ENCODE assay signal across 8 cellular contexts in genomic region chr1:77126309-77126708, GRCh38.
A peak's percentile ranks its signal among the peaks of the same experiment; 100 is the strongest.
DNase-seq lines count a peak whose midpoint lies in the region; ATAC-seq and TF ChIP-seq lines count a peak whose summit lies in the region.

No MANE protein-coding gene starts in this region.

- no peak overlapping the region for H3K9ac ChIP-seq in colonic mucosa (ENCODE audit: low read depth in 2 of 2, low read length in 2 of 2)

- H3K36me3 ChIP-seq in colonic mucosa, result no peaks in the 10 kb centered on the region
- no peaks in the 10 kb centered on the region for H3K36me3 ChIP-seq in lung (ENCODE audit: control insufficient read depth in 2 of 2, insufficient read depth in 2 of 2, low read length in 2 of 2)
- no peaks in the 10 kb centered on the region for H3K36me3 ChIP-seq in gastrocnemius medialis

- no peak for TF ChIP-seq EP300 in Ishikawa (IDR thresholded peaks at IDR 0.05; ENCODE audit: borderline replicate concordance)

- TF ChIP-seq CTCF in colonic mucosa (IDR thresholded peaks at IDR 0.05) (peak; percentile 29), lung (IDR thresholded peaks at IDR 0.05; ENCODE audit: control extremely low read depth, extremely low read depth) (peak; percentile 43), gastrocnemius medialis (IDR thresholded peaks at IDR 0.05 in 4 of 5, conservative IDR thresholded peaks at IDR 0.05 in 1 of 5) (no peak)

- H3K27me3 ChIP-seq in colonic mucosa (no peaks in the 10 kb centered on the region), lung (ENCODE audit: control insufficient read depth, insufficient read depth) (no peaks in the 10 kb centered on the region), gastrocnemius medialis (no peaks in the 10 kb centered on the region)

- peak; percentile 69 for TF ChIP-seq RAD21 in Ishikawa (IDR thresholded peaks at IDR 0.05; ENCODE audit: low read depth)

- no peak overlapping the region for H3K27ac ChIP-seq in colonic mucosa
- no peak overlapping the region for H3K27ac ChIP-seq in lung (ENCODE audit: low read depth in 1 of 2, low read length in 1 of 2)
- H3K27ac ChIP-seq in gastrocnemius medialis, result no peak overlapping the region

- 5 to 9% methylated on average over 2 of the region's 2 CpGs for WGBS in lung, 2 donors

- in situ Hi-C loops in gastrocnemius medialis (cut with MboI; ENCODE audit: low sequenced_read_pairs in 4 of 4), result no loop called here

- DNase-seq in EL (peak; percentile 60), NOMO-1 treated with dmso at 0.1 percent for 144 hours (lab: John Stamatoyannopoulos, UW; ENCODE audit: unreplicated experiment) (peak; percentile 66), colonic mucosa (no peak), lung (ENCODE audit: low spot score) (no peak), gastrocnemius medialis (no peak), cortex of kidney (lab: John Stamatoyannopoulos, UW) (no peak)

- H3K4me1 ChIP-seq in colonic mucosa (no peaks in the 10 kb centered on the region), lung (ENCODE audit: control insufficient read depth in 2 of 2, insufficient read depth in 2 of 2, low read length in 2 of 2) (no peaks in the 10 kb centered on the region), gastrocnemius medialis (no peaks in the 10 kb centered on the region)

- no peak for TF ChIP-seq POLR2A in gastrocnemius medialis (IDR thresholded peaks at IDR 0.05)

- intact Hi-C loops in colonic mucosa (cut with DNase I) (loop anchor here (5.0 kb wide), 1 partner anchor 969 kb away; no protein-coding TSS in a partner anchor), gastrocnemius medialis (cut with DNase I; ENCODE audit: low total_unique reads) (no loop called here)

- ATAC-seq in GM21367 (IDR thresholded peaks at IDR 0.05; ENCODE audit: unreplicated experiment) (peak; percentile 68), lung (ENCODE audit: insufficient read depth, low FRiP score) (peak; percentile 62), gastrocnemius medialis (no peak)

- H3K9me3 ChIP-seq in colonic mucosa (no peaks in the 10 kb centered on the region), lung (ENCODE audit: control insufficient read depth in 2 of 2, insufficient read depth in 1 of 2, low read length in 1 of 2) (no peaks in the 10 kb centered on the region), gastrocnemius medialis (no peaks in the 10 kb centered on the region)

- H3K4me3 ChIP-seq in colonic mucosa (no peak overlapping the region), lung (no peak overlapping the region), gastrocnemius medialis (no peak overlapping the region)

TF ChIP-seq in Ishikawa, 13 proteins besides CTCF, POLR2A, EP300 and RAD21:
- TF ChIP-seq CEBPB (IDR thresholded peaks at IDR 0.05), result no peak
TF ChIP-seq in Ishikawa: peak in this region for 0.

Comparison
In these comparisons a context has a peak if more than half of its experiments do, and no peak if none do; other contexts are left out.
1. DNase-seq: peak in EL (single experiment) and NOMO-1 treated with dmso at 0.1 percent for 144 hours (single experiment); none in colonic mucosa (single experiment), lung (single experiment), gastrocnemius medialis (0 of 2) and cortex of kidney (single experiment).
2. ATAC-seq: peak in GM21367 (single experiment) and lung (single experiment); none in gastrocnemius medialis (0 of 2).
3. CTCF ChIP-seq: peak in colonic mucosa (single experiment) and lung (single experiment); none in gastrocnemius medialis (0 of 5).